Comparison of ENCODE assay signal across 14 cellular contexts in the genomic region with DNA sequence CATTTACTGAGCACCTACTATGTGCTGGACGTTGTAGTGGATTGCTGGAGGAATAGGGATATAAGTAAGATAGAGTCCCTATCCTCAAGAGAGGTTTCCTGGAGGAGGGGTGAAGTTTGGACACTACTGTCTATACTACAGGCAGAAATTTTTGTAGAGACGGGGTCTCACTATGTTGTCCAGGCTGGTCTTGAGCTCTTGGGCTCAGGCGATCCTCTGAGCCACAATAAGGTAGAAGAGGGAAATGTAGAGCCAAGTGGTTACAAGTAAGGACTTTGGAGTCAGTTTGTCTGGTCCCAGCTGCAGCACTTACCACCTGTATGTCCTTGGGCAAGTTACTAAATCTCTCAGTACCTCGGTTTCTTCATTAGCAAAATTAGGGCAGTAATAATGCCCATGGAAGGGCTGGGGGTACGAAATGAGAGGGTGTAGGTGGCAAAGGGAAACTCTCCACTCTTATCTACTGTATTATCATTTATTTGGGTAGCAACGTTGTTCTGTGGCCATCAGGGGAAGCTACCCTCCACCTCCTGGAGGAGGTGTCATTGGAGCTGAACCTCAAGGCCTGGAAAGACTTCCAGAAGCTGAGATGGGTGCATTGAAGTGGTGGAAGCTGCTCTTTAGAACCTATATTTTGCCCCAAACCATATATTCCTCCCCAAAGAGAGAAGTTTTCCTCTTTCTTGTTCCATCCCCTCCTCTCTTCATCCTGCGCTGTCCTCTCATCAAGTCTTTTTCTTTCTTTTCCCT.
"Had no signal": no experiment of that assay in that cellular context is flagged by ENCODE, and none has a peak within 500 bp of the region (broad histone marks: within the 10 kb centered on the region; RNA-seq: fewer than 3 reads in every experiment).

No MANE protein-coding gene starts in this region.

- H3K4me3 Mint-ChIP-seq: activated CD4-positive, alpha-beta T cell treated with anti-CD3 and anti-CD28 coated beads, Interleukin-2, amount 10 ng/mL, durations not matched to agents 7 days and 5 days; activated naive CD8-positive, alpha-beta T cell treated with anti-CD3 and anti-CD28 coated beads for 36 hours; effector memory CD8-positive, alpha-beta T cell; immature natural killer cell; naive thymus-derived CD8-positive, alpha-beta T cell had no signal

- H3K4me1 ChIP-seq: gastrocnemius medialis, right atrium auricular region had no signal

- H3K27me3 ChIP-seq: gastrocnemius medialis, heart left ventricle, right atrium auricular region, stomach had no signal

- H3K4me1 Mint-ChIP-seq: activated CD4-positive, alpha-beta T cell treated with anti-CD3 and anti-CD28 coated beads, Interleukin-2, amount 10 ng/mL, durations not matched to agents 7 days and 5 days; activated naive CD8-positive, alpha-beta T cell treated with anti-CD3 and anti-CD28 coated beads for 36 hours; immature natural killer cell had no signal

- DNase-seq: activated CD4-positive, alpha-beta T cell treated with anti-CD3 and anti-CD28 coated beads, Interleukin-2, amount 10 ng/mL, durations not matched to agents 7 days and 5 days; activated CD8-positive, alpha-beta memory T cell treated with anti-CD3 and anti-CD28 coated beads for 24 hours; activated naive CD8-positive, alpha-beta T cell treated with anti-CD3 and anti-CD28 coated beads for 36 hours; dermis blood vessel endothelial cell; effector memory CD8-positive, alpha-beta T cell; gastrocnemius medialis; heart left ventricle; immature natural killer cell; left cardiac atrium; naive thymus-derived CD8-positive, alpha-beta T cell; T-helper 2 cell had no signal

- H3K27ac ChIP-seq: gastrocnemius medialis, heart left ventricle, right atrium auricular region had no signal

- H3K4me3 ChIP-seq: gastrocnemius medialis, heart left ventricle, right atrium auricular region, smooth muscle cell, stomach had no signal

- H3K36me3 ChIP-seq: gastrocnemius medialis, heart left ventricle, right atrium auricular region, stomach had no signal

- H3K4me2 ChIP-seq: smooth muscle cell had no signal

- H3K27ac Mint-ChIP-seq: activated CD4-positive, alpha-beta T cell treated with anti-CD3 and anti-CD28 coated beads, Interleukin-2, amount 10 ng/mL, durations not matched to agents 7 days and 5 days; activated naive CD8-positive, alpha-beta T cell treated with anti-CD3 and anti-CD28 coated beads for 36 hours; effector memory CD8-positive, alpha-beta T cell; immature natural killer cell; naive thymus-derived CD8-positive, alpha-beta T cell had no signal

- H3K9me3 Mint-ChIP-seq: activated CD4-positive, alpha-beta T cell treated with anti-CD3 and anti-CD28 coated beads, Interleukin-2, amount 10 ng/mL, durations not matched to agents 7 days and 5 days; activated naive CD8-positive, alpha-beta T cell treated with anti-CD3 and anti-CD28 coated beads for 36 hours; effector memory CD8-positive, alpha-beta T cell; immature natural killer cell had no signal

- H3K9me3 ChIP-seq: gastrocnemius medialis, heart left ventricle, right atrium auricular region, stomach had no signal

- H3K36me3 Mint-ChIP-seq: activated naive CD8-positive, alpha-beta T cell treated with anti-CD3 and anti-CD28 coated beads for 36 hours; immature natural killer cell; naive thymus-derived CD8-positive, alpha-beta T cell had no signal

- ATAC-seq: effector memory CD8-positive, alpha-beta T cell; heart left ventricle; naive thymus-derived CD8-positive, alpha-beta T cell had no signal
